18 cellular contexts compared by ENCODE assay signal in genomic region chr1:13752852-13753251, GRCh38. TPM values are rescaled to one million over a fixed set of nuclear protein-coding genes. Genes with fewer than 3 reads are reported as not detected.
DNase-seq lines count a peak whose midpoint lies in the region; ATAC-seq, FAIRE-seq and TF ChIP-seq lines count a peak whose summit lies in the region.
"Had no signal": no experiment of that assay in that cellular context is flagged by ENCODE, and none has a peak within 500 bp of the region (broad histone marks: within the 10 kb centered on the region; RNA-seq: fewer than 3 reads in every experiment).

No MANE protein-coding gene starts in this region.

- no peak overlapping the region for H2BK120ac ChIP-seq in trophoblast cell (ENCODE audit: insufficient read depth, low read length, poor library complexity)

- no peaks in the 10 kb centered on the region for H3K9me3 Mint-ChIP-seq in CD4-positive, alpha-beta T cell
- H3K9me3 Mint-ChIP-seq in chondrocyte (ENCODE audit: low read depth) = no peaks in the 10 kb centered on the region

- H4K12ac ChIP-seq in trophoblast cell (ENCODE audit: low read depth, low read length) = no peak overlapping the region

- in situ Hi-C loops in ACHN (cut with HindIII; ENCODE audit: low pct_ligation_motif_present, low pct_unique_long_range_greater_than_20kb, low sequenced_read_pairs) = no loop called here

- peaks cover 2 to 6% of the 10 kb centered on the region in 2 experiments for H3K4me1 ChIP-seq in trophoblast cell (ENCODE audit: control insufficient read depth in 1 of 2, insufficient read depth in 2 of 2, low read length in 2 of 2)

- no peak for TF ChIP-seq CTCF in CD4-positive, alpha-beta T cell (IDR thresholded peaks at IDR 0.05)
- TF ChIP-seq CTCF in chondrocyte (IDR thresholded peaks at IDR 0.05) = no peak

- no peaks in the 10 kb centered on the region for H3K27me3 ChIP-seq in CD4-positive, alpha-beta T cell (ENCODE audit: control insufficient read depth, insufficient read depth, low read length)
- H3K27me3 ChIP-seq in trophoblast cell (ENCODE audit: insufficient read depth, low read length) = no peaks in the 10 kb centered on the region
- H3K27me3 ChIP-seq: breast epithelium, stomach had no signal

- no CpG with 5 or more reads among the region's 6 CpGs for WGBS in trophoblast cell (ENCODE audit: extremely low coverage, insufficient coverage, insufficient read length)

- H3K18ac ChIP-seq in trophoblast cell (ENCODE audit: low read length) = no peak overlapping the region

- H3K4ac ChIP-seq in trophoblast cell (ENCODE audit: low read depth, low read length) = peak overlapping the region; percentile 92

- no peak overlapping the region for H3K4me2 ChIP-seq in trophoblast cell (ENCODE audit: low read length)
- H3K4me2 ChIP-seq: SK-N-SH had no signal

- H3K36me3 Mint-ChIP-seq in CD4-positive, alpha-beta T cell (ENCODE audit: low read depth) = peaks cover 50% of the 10 kb centered on the region
- H3K36me3 Mint-ChIP-seq in chondrocyte (ENCODE audit: low read depth) = peaks cover 3% of the 10 kb centered on the region

- CTCF ChIA-PET in CD4-positive, alpha-beta T cell (lab: Charles Lee) = interaction anchor here (1.3 kb wide), 1 partner anchor 49 kb away, joined by 4 read pairs; no protein-coding TSS in a partner anchor

- H3K9me3 ChIP-seq in CD4-positive, alpha-beta T cell (ENCODE audit: control insufficient read depth, low read length) = no peaks in the 10 kb centered on the region
- no peaks in the 10 kb centered on the region for H3K9me3 ChIP-seq in trophoblast cell (ENCODE audit: insufficient read depth, low read depth, low read length)
- H3K9me3 ChIP-seq: breast epithelium, SK-N-SH, stomach had no signal

- H3K14ac ChIP-seq in trophoblast cell (ENCODE audit: low read length) = no peak overlapping the region

- H3K23ac ChIP-seq in trophoblast cell (ENCODE audit: low read length) = no peak overlapping the region

- no peak overlapping the region for H2AFZ ChIP-seq in trophoblast cell (ENCODE audit: insufficient read depth, low read length, poor library complexity)

- H3K36me3 ChIP-seq in trophoblast cell (ENCODE audit: control insufficient read depth in 1 of 2, insufficient read depth in 2 of 2, low read length in 2 of 2) = peaks cover 5% of the 10 kb centered on the region in 2 experiments
- H3K36me3 ChIP-seq: breast epithelium had no signal

- no peak overlapping the region for H2BK12ac ChIP-seq in trophoblast cell (ENCODE audit: low read length)

- intact Hi-C loops in CD4-positive, alpha-beta T cell (cut with DNase I, micrococcal nuclease) = no loop called here
- intact Hi-C loops in left ventricle myocardium superior (cut with micrococcal nuclease) = no loop called here

- H4K8ac ChIP-seq in trophoblast cell (ENCODE audit: low read depth, low read length) = no peak overlapping the region

- H3K79me1 ChIP-seq in trophoblast cell (ENCODE audit: low read length) = peaks cover 10% of the 10 kb centered on the region

- H3K79me2 ChIP-seq in trophoblast cell (ENCODE audit: control insufficient read depth, insufficient read depth, low read length, poor library complexity) = peaks cover 22% of the 10 kb centered on the region

- H2AK5ac ChIP-seq in trophoblast cell (ENCODE audit: low read length) = no peak overlapping the region

- H3K9ac ChIP-seq in trophoblast cell (ENCODE audit: low read length) = no peak overlapping the region
- H3K9ac ChIP-seq: SK-N-SH had no signal

- H3K27ac Mint-ChIP-seq in CD4-positive, alpha-beta T cell = peak overlapping the region; percentile 21
- H3K27ac Mint-ChIP-seq in chondrocyte (ENCODE audit: unreplicated experiment) = peak overlapping the region; percentile 41

- no peak overlapping the region for H3K27ac ChIP-seq in CD4-positive, alpha-beta T cell (ENCODE audit: low read depth, low read length)
- no peak overlapping the region for H3K27ac ChIP-seq in trophoblast cell (ENCODE audit: low read depth, low read length)
- H3K27ac ChIP-seq: stomach had no signal

- DNase-seq in CD4-positive, alpha-beta T cell = no peak
- DNase-seq in GM19239 (ENCODE audit: insufficient read length, low spot score) (no peak), chondrocyte (ENCODE audit: low spot score) (no peak), trophoblast cell (no peak), left ventricle myocardium superior (no peak), ACHN (no peak)
- DNase-seq: activated naive CD4-positive, alpha-beta T cell; DMS79 treated with DMSO at 0.1 percent for 48 hours; effector CD4-positive, alpha-beta T cell; GOT3; hypothalamus; NCI-H1930; NCI-H526; SK-N-SH; stomach had no signal

- POLR2A ChIA-PET in CD4-positive, alpha-beta T cell (lab: Charles Lee) = interaction anchor here (1.9 kb wide), 1 partner anchor 21 kb away, joined by 8 read pairs; no protein-coding TSS in a partner anchor

- H4K91ac ChIP-seq in trophoblast cell (ENCODE audit: low read depth, low read length) = no peak overlapping the region

- no peaks in the 10 kb centered on the region for H3K27me3 Mint-ChIP-seq in CD4-positive, alpha-beta T cell
- H3K27me3 Mint-ChIP-seq in chondrocyte (ENCODE audit: low read depth) = no peaks in the 10 kb centered on the region

- ATAC-seq in CD4-positive, alpha-beta T cell (ENCODE audit: poor library complexity) = no peak
- no peak for ATAC-seq in left ventricle myocardium superior
- no peak for ATAC-seq in GM18858 (IDR thresholded peaks at IDR 0.05; ENCODE audit: unreplicated experiment)
- ATAC-seq: Panc1 had no signal

- no peak overlapping the region for H2BK5ac ChIP-seq in trophoblast cell (ENCODE audit: low read depth, low read length, poor library complexity)

- peak; percentile 58 for FAIRE-seq in GM19239 (lab: Jason Lieb, UNC)

- peak overlapping the region; percentile 77 for H3K4me3 Mint-ChIP-seq in CD4-positive, alpha-beta T cell
- no peak overlapping the region for H3K4me3 Mint-ChIP-seq in chondrocyte (ENCODE audit: unreplicated experiment)

- no peak overlapping the region for H3K4me3 ChIP-seq in trophoblast cell (ENCODE audit: low read depth, low read length)
- H3K4me3 ChIP-seq: breast epithelium, stomach had no signal

- peaks cover 93% of the 10 kb centered on the region for H3K4me1 Mint-ChIP-seq in CD4-positive, alpha-beta T cell (ENCODE audit: low read depth)
- peaks cover 80% of the 10 kb centered on the region for H3K4me1 Mint-ChIP-seq in chondrocyte (ENCODE audit: low read depth)

RNA-seq across cellular contexts. Expression of gene PRDM2, which starts 52.9 kb away (rescaled TPM):
- 100 to 1,000 TPM; 136 to 140 TPM for total RNA-seq in CD4-positive, alpha-beta T cell
- total RNA-seq in chondrocyte (35.6 to 46.8 TPM (median 36.8 TPM) in 3 replicates), left ventricle myocardium superior (38.5 TPM)
- polyA plus RNA-seq in trophoblast cell (2013) = 23.8 TPM in 2 replicates
